Comparison of ENCODE assay signal across 8 cellular contexts in genomic region chr5:115842952-115843351, GRCh38. TPM values are rescaled to one million over a fixed set of nuclear protein-coding genes. Genes with fewer than 3 reads are reported as not detected.
DNase-seq lines count a peak whose midpoint lies in the region; ATAC-seq, FAIRE-seq and TF ChIP-seq lines count a peak whose summit lies in the region.

No MANE protein-coding gene starts in this region.

- H3K4me2 ChIP-seq in K562 (ENCODE audit: insufficient read depth, low read length) = peak overlapping the region; percentile 97

- H2AFZ ChIP-seq in ACC112 (ENCODE audit: low read length, unreplicated experiment) = peak overlapping the region; percentile 83
- H2AFZ ChIP-seq in K562 (ENCODE audit: low read depth, low read length) = no peak overlapping the region; the same call in 1 of the 2 replicates

- H4K20me1 ChIP-seq in K562 (replicated peaks; ENCODE audit: control insufficient read depth, insufficient read depth, low read length) = peaks cover 5% of the 10 kb centered on the region; the same call in 1 of the 2 replicates

- no peaks in the 10 kb centered on the region for H3K36me3 Mint-ChIP-seq in mesothelial cell of epicardium

- no peak for TF ChIP-seq EP300 in K562 (IDR thresholded peaks at IDR 0.05; ENCODE audit: low read length)

- H3K4me3 Mint-ChIP-seq in mesothelial cell of epicardium = peak overlapping the region; percentile 97

- H3K4me1 ChIP-seq in ACC112 (ENCODE audit: control insufficient read depth, insufficient read depth, low read length, unreplicated experiment) (peaks cover 27% of the 10 kb centered on the region), K562 (replicated peaks in 1 of 2; ENCODE audit: control insufficient read depth in 2 of 2, insufficient read depth in 2 of 2, low read length in 2 of 2) (peaks cover 14 to 15% of the 10 kb centered on the region in 2 experiments; a peak in 4 of 5 replicates)

- in situ Hi-C loops in K562 (cut with MboI) = no loop called here

- no peaks in the 10 kb centered on the region for H3K9me3 Mint-ChIP-seq in mesothelial cell of epicardium

- POLR2A ChIA-PET in K562 (lab: Yijun Ruan, JAX) = interaction anchor here (0.8 to 1.1 kb wide), 3 partner anchors 18 to 218 kb away, joined by 3 read pairs; no protein-coding TSS in a partner anchor

- no peaks in the 10 kb centered on the region for H3K36me3 ChIP-seq in ACC112 (ENCODE audit: insufficient read depth, low read length)
- H3K36me3 ChIP-seq in K562 (ENCODE audit: control insufficient read depth, insufficient read depth, low read length) = peaks cover 19% of the 10 kb centered on the region; the same call in 2 of the 3 replicates

- TF ChIP-seq CTCF in HL-60 (IDR thresholded peaks at IDR 0.05; ENCODE audit: insufficient read depth, low read length) (no peak), K562 (IDR thresholded peaks at IDR 0.05 in 2 of 3, conservative IDR thresholded peaks at IDR 0.05 in 1 of 3; ENCODE audit: insufficient read depth in 2 of 3, low read depth in 1 of 3, low read length in 3 of 3) (no peak), mesothelial cell of epicardium (IDR thresholded peaks at IDR 0.05; ENCODE audit: unreplicated experiment) (no peak)

- no peaks in the 10 kb centered on the region for H3K27me3 Mint-ChIP-seq in mesothelial cell of epicardium (ENCODE audit: low read depth)

- H3K9ac ChIP-seq in K562 (ENCODE audit: insufficient read depth in 1 of 2, low read depth in 2 of 2, low read length in 2 of 2) = peak overlapping the region in 1 of 2 experiments; percentile 95; a peak in 2 of 4 replicates

- peak overlapping the region; percentile 98 for H3K4me3 ChIP-seq in ACC112 (ENCODE audit: low read depth, low read length)
- H3K4me3 ChIP-seq in HL-60 (replicated peaks; ENCODE audit: insufficient read depth, low read length) = peak overlapping the region; percentile 71
- H3K4me3 ChIP-seq in K562 = peak overlapping the region; percentile 79

- TSS peak; percentile 41 for BruUV-seq in K562 (replicated peaks; lab: Mats Ljungman, UMichigan)

- intact Hi-C loops in K562 (cut with micrococcal nuclease) = loop anchor here (5.0 to 10.0 kb wide), 3 partner anchors 244 to 538 kb away; partner anchors contain the start of genes COMMD10 and FEM1C

- no peaks in the 10 kb centered on the region for H3K27me3 ChIP-seq in ACC112 (ENCODE audit: insufficient read depth, low read length)
- H3K27me3 ChIP-seq in HL-60 (ENCODE audit: insufficient read depth, poor library complexity, severe bottlenecking) = no peaks in the 10 kb centered on the region
- H3K27me3 ChIP-seq in K562 (ENCODE audit: control insufficient read depth in 2 of 2, insufficient read depth in 2 of 2, low read length in 2 of 2) = no peaks in the 10 kb centered on the region

- WGBS in K562 (ENCODE audit: insufficient coverage, low coverage, missing lambda C conversion rate) = 5% methylated on average over 3 of the region's 3 CpGs

- no peaks in the 10 kb centered on the region for H3K9me1 ChIP-seq in K562 (ENCODE audit: control insufficient read depth, insufficient read depth, low read length)

- CTCF ChIA-PET in K562 (lab: Yijun Ruan, JAX; ENCODE audit: low intra/inter-chr PET ratio) = no interaction called here

- no peak overlapping the region for H3K27ac Mint-ChIP-seq in mesothelial cell of epicardium

- no peak for TF ChIP-seq RAD21 in K562 (CRISPR knock-in tag; conservative IDR thresholded peaks at IDR 0.05 in 1 of 2, IDR thresholded peaks at IDR 0.05 in 1 of 2)

- no peak for TF ChIP-seq POLR2A in K562 (conservative IDR thresholded peaks at IDR 0.05)

- H3K27ac ChIP-seq in ACC112 (ENCODE audit: low read depth, low read length) (no peak overlapping the region), HL-60 (replicated peaks) (peak overlapping the region; percentile 98; the same call in 1 of the 2 replicates), K562 (ENCODE audit: extremely low read depth, low read depth, low read length) (no peak overlapping the region)

- H3K79me2 ChIP-seq in ACC112 (ENCODE audit: control insufficient read depth, insufficient read depth, low read length, unreplicated experiment) (peaks cover 91% of the 10 kb centered on the region), K562 (ENCODE audit: control insufficient read depth, insufficient read depth, low read length) (peaks cover 89% of the 10 kb centered on the region)

- ATAC-seq in K562 (no peak), GM18868 (IDR thresholded peaks at IDR 0.05; ENCODE audit: unreplicated experiment) (no peak), GM19397 (IDR thresholded peaks at IDR 0.05; ENCODE audit: unreplicated experiment) (no peak), HG03135 (IDR thresholded peaks at IDR 0.05; ENCODE audit: unreplicated experiment) (no peak)

- no peak for FAIRE-seq in K562 (lab: Jason Lieb, UNC)

- peaks cover 39% of the 10 kb centered on the region for H3K4me1 Mint-ChIP-seq in mesothelial cell of epicardium

- H3K9me3 ChIP-seq in K562 (replicated peaks; ENCODE audit: control insufficient read depth, insufficient read depth, low read depth, low read length) = no peaks in the 10 kb centered on the region

- no peak for DNase-seq in HL-60 (ENCODE audit: low read depth in 1 of 2, low spot score in 1 of 2)
- no peak for DNase-seq in K562 (ENCODE audit: extremely low read depth in 1 of 4, low spot score in 3 of 4)
- no peak for DNase-seq in mesothelial cell of epicardium (ENCODE audit: low spot score in 2 of 2, unreplicated experiment in 2 of 2)
- no peak for DNase-seq in SKM-1 treated with dmso at 0.1 percent for 144 hours (lab: John Stamatoyannopoulos, UW; ENCODE audit: unreplicated experiment)

TF ChIP-seq in K562, 482 proteins besides CTCF, POLR2A, EP300 and RAD21 (continues in another document):
- no peak for TF ChIP-seq NRF1 (conservative IDR thresholded peaks at IDR 0.05 in 1 of 2, IDR thresholded peaks at IDR 0.05 in 1 of 2)
- peak; percentile 49 for TF ChIP-seq NFIC (IDR thresholded peaks at IDR 0.05)

RNA-seq across cellular contexts. Expression of gene AP3S1, which starts 1.2 kb away (rescaled TPM):
- 4.4 and 27.1 TPM in 2 replicates for total RNA-seq in K562 (2011; cell fraction: chromatin; rRNA removed; ENCODE audit: low replicate concordance)
- total RNA-seq in K562 (2011; cell fraction: nucleolus; rRNA removed) = 2.3 and 3.3 TPM in 2 replicates
- total RNA-seq in K562 (2011; cell fraction: nucleoplasm; rRNA removed) = 17.5 and 21.0 TPM in 2 replicates
- total RNA-seq in K562 (2014; rRNA removed) (48.5 and 50.2 TPM in 2 replicates), K562 (2014; rRNA removed; fragmentation: Illumina TruSeq; extraction: Trizol) (106 and 112 TPM in 2 replicates), K562 (2015; rRNA removed; fragmentation: Illumina TruSeq; extraction: Trizol) (88.2 and 95.9 TPM in 2 replicates), K562 (2021) (67.3 and 72.1 TPM in 2 replicates), mesothelial cell of epicardium (52.1 to 56.0 TPM (median 52.3 TPM) in 3 replicates)
- polyA plus RNA-seq in K562 (2011; rRNA removed) (43.1 and 69.8 TPM in 2 replicates), K562 (2014; fragmentation: Illumina TruSeq; extraction: Trizol) (84.1 and 101 TPM in 2 replicates), K562 (2014; fragmentation: Nextera tagmentation; extraction: Ambion mirVana) (10 to 100 TPM; 46.1 to 46.3 TPM), K562 (2014; rRNA removed) (67.1 and 86.1 TPM in 2 replicates)
- polyA plus RNA-seq in K562 (2011; cell fraction: cytosol; rRNA removed) = 6.5 and 22.8 TPM in 2 replicates
- polyA plus RNA-seq in K562 (2011; cell fraction: nucleus; rRNA removed) = 5.5 and 11.3 TPM in 2 replicates
- 53.5 and 60.6 TPM in 2 replicates for polyA plus RNA-seq in K562 (2012)
- polyA minus RNA-seq in K562 (2011; rRNA and poly(A)+ RNA removed) = 45.2 and 45.3 TPM in 2 replicates
- polyA minus RNA-seq in K562 (2011; cell fraction: cytosol; rRNA and poly(A)+ RNA removed) = 8.8 and 17.3 TPM in 2 replicates
- polyA minus RNA-seq in K562 (2011; cell fraction: nucleus; rRNA and poly(A)+ RNA removed) = 12.0 and 17.4 TPM in 2 replicates

RNA-seq across cellular contexts. Expression of gene ATG12, which starts 1.6 kb away (rescaled TPM):
- 42.8 and 114 TPM in 2 replicates for total RNA-seq in K562 (2011; cell fraction: chromatin; rRNA removed; ENCODE audit: low replicate concordance)
- total RNA-seq in K562 (2011; cell fraction: nucleolus; rRNA removed) = 32.2 and 36.6 TPM in 2 replicates
- 73.1 and 127 TPM in 2 replicates for total RNA-seq in K562 (2011; cell fraction: nucleoplasm; rRNA removed)
- 21.6 and 24.4 TPM in 2 replicates for total RNA-seq in K562 (2014; rRNA removed)
- 67.9 and 75.5 TPM in 2 replicates for total RNA-seq in K562 (2014; rRNA removed; fragmentation: Illumina TruSeq; extraction: Trizol)
- total RNA-seq in K562 (2015; rRNA removed; fragmentation: Illumina TruSeq; extraction: Trizol) = 46.8 and 57.5 TPM in 2 replicates
- total RNA-seq in K562 (2021) = 38.2 and 39.8 TPM in 2 replicates
- 111 and 132 TPM in 2 replicates for polyA plus RNA-seq in K562 (2011; rRNA removed)
- polyA plus RNA-seq in K562 (2011; cell fraction: cytosol; rRNA removed) = 13.2 and 30.0 TPM in 2 replicates
- 48.6 and 59.5 TPM in 2 replicates for polyA plus RNA-seq in K562 (2011; cell fraction: nucleus; rRNA removed)
- 48.7 and 50.9 TPM in 2 replicates for polyA plus RNA-seq in K562 (2012)
- polyA plus RNA-seq in K562 (2014; fragmentation: Illumina TruSeq; extraction: Trizol) = 61.3 and 61.7 TPM in 2 replicates
- 100 to 1,000 TPM in 1 of 2 experiments, 10 to 100 TPM in 1; 99.6 to 114 TPM for polyA plus RNA-seq in K562 (2014; fragmentation: Nextera tagmentation; extraction: Ambion mirVana)
- polyA plus RNA-seq in K562 (2014; rRNA removed) = 35.0 and 49.8 TPM in 2 replicates
- 76.9 and 91.9 TPM in 2 replicates for polyA minus RNA-seq in K562 (2011; rRNA and poly(A)+ RNA removed)
- polyA minus RNA-seq in K562 (2011; cell fraction: cytosol; rRNA and poly(A)+ RNA removed) = 22.7 and 23.1 TPM in 2 replicates
- 67.0 and 108 TPM in 2 replicates for polyA minus RNA-seq in K562 (2011; cell fraction: nucleus; rRNA and poly(A)+ RNA removed)
- total RNA-seq in mesothelial cell of epicardium = 40.2 to 46.7 TPM (median 43.0 TPM) in 3 replicates

RNA-seq across cellular contexts. Expression of gene CDO1, which starts 26.5 kb away (rescaled TPM):
- not detected in 2 replicates for total RNA-seq in K562 (2011; cell fraction: chromatin; rRNA removed; ENCODE audit: low replicate concordance)
- not detected in 2 replicates for total RNA-seq in K562 (2011; cell fraction: nucleolus; rRNA removed)
- not detected in 2 replicates for total RNA-seq in K562 (2011; cell fraction: nucleoplasm; rRNA removed)
- total RNA-seq in K562 (2014; rRNA removed) (not detected in 2 replicates), K562 (2014; rRNA removed; fragmentation: Illumina TruSeq; extraction: Trizol) (not detected in 2 replicates), K562 (2015; rRNA removed; fragmentation: Illumina TruSeq; extraction: Trizol) (not detected in 2 replicates), K562 (2021) (0.22 TPM in 1 of 2 replicates, not detected in the other), mesothelial cell of epicardium (9.9 to 13.1 TPM (median 11.8 TPM) in 3 replicates)
- polyA plus RNA-seq in K562 (2011; rRNA removed) (not detected in 2 replicates), K562 (2014; fragmentation: Illumina TruSeq; extraction: Trizol) (not detected in 2 replicates), K562 (2014; fragmentation: Nextera tagmentation; extraction: Ambion mirVana) (not detected), K562 (2014; rRNA removed) (0.16 TPM in 1 of 2 replicates, not detected in the other)
- polyA plus RNA-seq in K562 (2011; cell fraction: cytosol; rRNA removed) = not detected in 2 replicates
- not detected in 2 replicates for polyA plus RNA-seq in K562 (2011; cell fraction: nucleus; rRNA removed)
- polyA plus RNA-seq in K562 (2012) = not detected in 2 replicates
- not detected in 2 replicates for polyA minus RNA-seq in K562 (2011; rRNA and poly(A)+ RNA removed)
- not detected in 2 replicates for polyA minus RNA-seq in K562 (2011; cell fraction: cytosol; rRNA and poly(A)+ RNA removed)
- polyA minus RNA-seq in K562 (2011; cell fraction: nucleus; rRNA and poly(A)+ RNA removed) = not detected in 2 replicates
